ENCODE assay signal across 8 cellular contexts in the genomic region with DNA sequence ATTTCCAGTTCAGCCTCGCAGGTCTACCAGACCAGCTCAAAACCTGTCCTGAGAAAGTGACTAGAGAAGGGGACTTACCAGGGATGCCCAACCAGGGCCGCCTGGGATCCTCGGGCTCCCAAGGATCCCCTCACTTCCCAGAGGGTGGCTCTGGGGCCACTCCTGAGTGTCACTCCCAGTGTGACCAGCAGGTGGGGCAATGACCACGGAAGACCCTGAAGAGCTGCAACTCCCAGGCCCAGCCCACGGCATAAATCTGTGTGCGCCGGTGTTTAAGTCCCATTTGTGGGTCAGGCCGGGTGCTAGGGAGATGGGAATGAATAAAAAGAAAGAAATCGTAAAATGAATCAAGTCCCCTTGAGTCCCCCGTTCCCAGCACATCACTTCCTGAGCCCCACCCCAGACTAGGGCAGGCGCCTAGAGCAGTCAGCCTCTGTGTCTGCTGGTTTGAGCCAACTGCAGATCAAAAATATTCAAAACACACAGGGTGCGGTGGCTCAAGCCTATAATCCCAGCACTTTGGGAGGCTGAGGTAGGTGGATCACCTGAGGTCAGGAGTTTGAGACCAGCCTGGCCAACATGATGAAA. TPM values are rescaled to one million over a fixed set of nuclear protein-coding genes. Genes with fewer than 3 reads are reported as not detected.
A peak's percentile ranks its signal among the peaks of the same experiment; 100 is the strongest.
DNase-seq lines count a peak whose midpoint lies in the region; ATAC-seq and TF ChIP-seq lines count a peak whose summit lies in the region.

No MANE protein-coding gene starts in this region.

- CTCF ChIA-PET in activated naive CD4-positive, alpha-beta T cell treated with anti-CD3 and anti-CD28 coated beads for 36 hours (lab: Charles Lee) = interaction anchor here (0.6 to 10.9 kb wide), 19 partner anchors 8 to 1539 kb away, joined by 3 to 178 read pairs (median 4); a partner anchor contains a TSS

- H3K36me3 Mint-ChIP-seq in activated naive CD4-positive, alpha-beta T cell treated with anti-CD3 and anti-CD28 coated beads for 36 hours (ENCODE audit: low read depth) = peaks cover 21% of the 10 kb centered on the region
- H3K36me3 Mint-ChIP-seq in glutamatergic neuron (ENCODE audit: unreplicated experiment) = peaks cover 6% of the 10 kb centered on the region
- peaks cover 5% of the 10 kb centered on the region for H3K36me3 Mint-ChIP-seq in progenitor cell of endocrine pancreas (ENCODE audit: insufficient read depth)

- peak overlapping the region; percentile 67 for H3K27ac Mint-ChIP-seq in activated naive CD4-positive, alpha-beta T cell treated with anti-CD3 and anti-CD28 coated beads for 36 hours
- peak overlapping the region; percentile 38 for H3K27ac Mint-ChIP-seq in glutamatergic neuron (ENCODE audit: unreplicated experiment)
- peak overlapping the region; percentile 45 for H3K27ac Mint-ChIP-seq in progenitor cell of endocrine pancreas

- H3K27me3 ChIP-seq in GM06990 (replicated peaks; ENCODE audit: control insufficient read depth, insufficient read depth, low read length) = no peaks in the 10 kb centered on the region
- no peaks in the 10 kb centered on the region for H3K27me3 ChIP-seq in aorta (ENCODE audit: control insufficient read depth in 1 of 2, insufficient read depth in 2 of 2, low read length in 1 of 2)

- H3K9ac ChIP-seq in SK-N-MC (ENCODE audit: insufficient read length) = no peak overlapping the region

- TF ChIP-seq CTCF in GM06990 (IDR thresholded peaks at IDR 0.05; ENCODE audit: insufficient read depth, low read length, poor library complexity, severe bottlenecking) (peak; percentile 90), glutamatergic neuron (IDR thresholded peaks at IDR 0.05; ENCODE audit: partially characterized antibody, unreplicated experiment) (peak; percentile 94), progenitor cell of endocrine pancreas (IDR thresholded peaks at IDR 0.05; ENCODE audit: unreplicated experiment) (peak; percentile 89)

- H3K4me3 ChIP-seq in GM06990 (replicated peaks; ENCODE audit: low read depth, low read length) (no peak overlapping the region), SK-N-MC (peak overlapping the region; percentile 14; the same call in 1 of the 2 replicates), aorta (ENCODE audit: low read length in 2 of 2) (no peak overlapping the region)

- 3 to 5% methylated on average over 12 of the region's 12 CpGs for WGBS in aorta, 2 donors

- H3K4me1 Mint-ChIP-seq in activated naive CD4-positive, alpha-beta T cell treated with anti-CD3 and anti-CD28 coated beads for 36 hours (ENCODE audit: low read depth) = peaks cover 75% of the 10 kb centered on the region
- H3K4me1 Mint-ChIP-seq in glutamatergic neuron (ENCODE audit: low read depth, unreplicated experiment) (peaks cover 9% of the 10 kb centered on the region), progenitor cell of endocrine pancreas (ENCODE audit: low read depth) (peaks cover 1% of the 10 kb centered on the region)

- intact Hi-C loops in activated naive CD4-positive, alpha-beta T cell treated with anti-CD3 and anti-CD28 coated beads for 36 hours (cut with micrococcal nuclease) = loop anchor here (1.0 kb wide), 2 partner anchors 48 to 100 kb away; no protein-coding TSS in a partner anchor
- intact Hi-C loops in aorta (cut with DNase I) = loop anchor here in 1 of 2 donors (1.0 kb wide), 1 partner anchor 48 kb away; no protein-coding TSS in a partner anchor

- H3K9me3 ChIP-seq in SK-N-MC (ENCODE audit: low read depth, low read length) (no peaks in the 10 kb centered on the region), aorta (ENCODE audit: control insufficient read depth, low read length) (no peaks in the 10 kb centered on the region)

- no peaks in the 10 kb centered on the region for H3K27me3 Mint-ChIP-seq in activated naive CD4-positive, alpha-beta T cell treated with anti-CD3 and anti-CD28 coated beads for 36 hours (ENCODE audit: low read depth)
- H3K27me3 Mint-ChIP-seq in glutamatergic neuron (ENCODE audit: unreplicated experiment) (peaks cover 11% of the 10 kb centered on the region), progenitor cell of endocrine pancreas (peaks cover 10% of the 10 kb centered on the region)

- DNase-seq in GM06990 (ENCODE audit: extremely low read depth, insufficient read length) (peak; percentile 65), M059J (ENCODE audit: low read depth) (peak; percentile 69), SK-N-MC (ENCODE audit: low read depth, low spot score) (peak; percentile 48), glutamatergic neuron (peak; percentile 92), progenitor cell of endocrine pancreas (ENCODE audit: low spot score, unreplicated experiment) (peak; percentile 82), aorta (peak; percentile 90 to 95)
- peak; percentile 93 for DNase-seq in activated naive CD4-positive, alpha-beta T cell treated with anti-CD3 and anti-CD28 coated beads for 36 hours

- H3K36me3 ChIP-seq in GM06990 (ENCODE audit: control insufficient read depth, insufficient read depth, low read length) = peaks cover 11% of the 10 kb centered on the region
- H3K36me3 ChIP-seq in SK-N-MC (ENCODE audit: insufficient read depth, low read length) = peaks cover 9% of the 10 kb centered on the region; the same call in 1 of the 2 replicates
- H3K36me3 ChIP-seq in aorta (ENCODE audit: control insufficient read depth in 1 of 2, insufficient read depth in 2 of 2, low read length in 1 of 2) = no peaks in the 10 kb centered on the region

- H3K4me3 Mint-ChIP-seq in activated naive CD4-positive, alpha-beta T cell treated with anti-CD3 and anti-CD28 coated beads for 36 hours = no peak overlapping the region
- H3K4me3 Mint-ChIP-seq in glutamatergic neuron (ENCODE audit: unreplicated experiment) = no peak overlapping the region
- no peak overlapping the region for H3K4me3 Mint-ChIP-seq in progenitor cell of endocrine pancreas (ENCODE audit: low read depth)

- peak; percentile 91 for ATAC-seq in aorta (ENCODE audit: low FRiP score)
- ATAC-seq in HG03342 (IDR thresholded peaks at IDR 0.05; ENCODE audit: unreplicated experiment) = no peak

- H3K4me1 ChIP-seq in aorta (ENCODE audit: control insufficient read depth in 1 of 2, insufficient read depth in 2 of 2, low read length in 2 of 2) = peaks cover 0 to 2% of the 10 kb centered on the region in 2 donors

- no peaks in the 10 kb centered on the region for H3K9me3 Mint-ChIP-seq in activated naive CD4-positive, alpha-beta T cell treated with anti-CD3 and anti-CD28 coated beads for 36 hours
- H3K9me3 Mint-ChIP-seq in glutamatergic neuron (ENCODE audit: unreplicated experiment) = peaks cover 14% of the 10 kb centered on the region
- no peaks in the 10 kb centered on the region for H3K9me3 Mint-ChIP-seq in progenitor cell of endocrine pancreas (ENCODE audit: low read depth)

- H3K27ac ChIP-seq in SK-N-MC (no peak overlapping the region), aorta (ENCODE audit: low read depth in 1 of 2, low read length in 2 of 2) (no peak overlapping the region)

RNA-seq across cellular contexts. Expression of a gene that starts 10.7 kb away (rescaled TPM):
- 0.17 TPM in 1 of 2 replicates, not detected in the other for total RNA-seq in M059J (2014; rRNA removed; shearing (Covaris generic))
- 10 to 100 TPM; 16.3 to 17.2 TPM for total RNA-seq in activated naive CD4-positive, alpha-beta T cell treated with anti-CD3 and anti-CD28 coated beads for 36 hours
- total RNA-seq in glutamatergic neuron (ENCODE audit: unreplicated experiment) (0.27 TPM), progenitor cell of endocrine pancreas (not detected in 2 replicates), aorta (10 to 100 TPM; 70.4 to 70.8 TPM)
- polyA plus RNA-seq in aorta = 100 to 1,000 TPM in 1 of 2 donors, 10 to 100 TPM in 1; 17.3 to 119 TPM

RNA-seq across cellular contexts. Expression of a gene that starts 13.1 kb away (rescaled TPM):
- total RNA-seq in M059J (2014; rRNA removed; shearing (Covaris generic)) = 197 and 314 TPM in 2 replicates
- 100 to 1,000 TPM; 482 to 500 TPM for total RNA-seq in activated naive CD4-positive, alpha-beta T cell treated with anti-CD3 and anti-CD28 coated beads for 36 hours
- total RNA-seq in glutamatergic neuron (ENCODE audit: unreplicated experiment) (845 TPM), progenitor cell of endocrine pancreas (387 and 399 TPM in 2 replicates), aorta (100 to 1,000 TPM; 212 to 237 TPM)
- polyA plus RNA-seq in aorta = 100 to 1,000 TPM; 197 to 240 TPM

RNA-seq across cellular contexts. Expression of a gene that starts 21.8 kb away (rescaled TPM):
- total RNA-seq in M059J (2014; rRNA removed; shearing (Covaris generic)) = not detected in 2 replicates
- total RNA-seq in activated naive CD4-positive, alpha-beta T cell treated with anti-CD3 and anti-CD28 coated beads for 36 hours = 1 to 10 TPM; 7.1 to 8.1 TPM
- total RNA-seq in glutamatergic neuron (ENCODE audit: unreplicated experiment) = 54.6 TPM
- total RNA-seq in progenitor cell of endocrine pancreas = not detected in 2 replicates
- total RNA-seq in aorta = 1 to 10 TPM; 3.0 to 4.5 TPM
- not detected for polyA plus RNA-seq in aorta

RNA-seq across cellular contexts. Expression of a gene that starts 46.8 kb away (rescaled TPM):
- 0.52 and 1.4 TPM in 2 replicates for total RNA-seq in M059J (2014; rRNA removed; shearing (Covaris generic))
- total RNA-seq in activated naive CD4-positive, alpha-beta T cell treated with anti-CD3 and anti-CD28 coated beads for 36 hours = 1 to 10 TPM; 2.4 to 3.0 TPM
- 55.1 TPM for total RNA-seq in glutamatergic neuron (ENCODE audit: unreplicated experiment)
- total RNA-seq in progenitor cell of endocrine pancreas = 2.6 and 3.1 TPM in 2 replicates
- 100 to 1,000 TPM in 1 of 2 donors, 10 to 100 TPM in 1; 84.1 to 216 TPM for total RNA-seq in aorta
- polyA plus RNA-seq in aorta = 10 to 100 TPM; 24.4 to 47.0 TPM

Comparison
In these comparisons a context has a peak if more than half of its experiments do, and no peak if none do; other contexts are left out.
1. RNA of a gene that starts 10.7 kb away (total RNA-seq): 70.4 to 70.8 TPM in aorta and 16.3 to 17.2 TPM in activated naive CD4-positive, alpha-beta T cell treated with anti-CD3 and anti-CD28 coated beads for 36 hours; 0.27 TPM in glutamatergic neuron (single experiment), 0.17 TPM in M059J and not detected in progenitor cell of endocrine pancreas; every median in the first group is over 10 times any median in the second.
2. Peak in every context shown above with its lines, with median percentiles within 50 percentile points of each other: DNase-seq, CTCF ChIP-seq and H3K27ac Mint-ChIP-seq.